In genomic region chr19:47312366-47313006, GRCh38 we compare ENCODE assay signal across 14 cellular contexts. TPM values are rescaled to one million over a fixed set of nuclear protein-coding genes. Genes with fewer than 3 reads are reported as not detected.
DNase-seq lines count a peak whose midpoint lies in the region; ATAC-seq and TF ChIP-seq lines count a peak whose summit lies in the region.
"Had no signal": no experiment of that assay in that cellular context is flagged by ENCODE, and none has a peak within 500 bp of the region (broad histone marks: within the 10 kb centered on the region; RNA-seq: fewer than 3 reads in every experiment).

No MANE protein-coding gene starts in this region.

- CTCF ChIA-PET in HEK293 (lab: Yijun Ruan, JAX): interaction anchor here (1.3 kb wide), 1 partner anchor 37 kb away, joined by 6 read pairs; the partner anchor contains the start of gene DHX34

- no peak for DNase-seq in coronary artery (ENCODE audit: low spot score)
- no peak for DNase-seq in DMS79 treated with DMSO at 0.1 percent for 48 hours (lab: John Stamatoyannopoulos, UW)
- no peak for DNase-seq in islet precursor cell
- DNase-seq: ACHN; Caco-2; CD4-positive, CD25-positive, alpha-beta regulatory T cell; NCI-H1694 treated with DMSO at 0.1 percent for 48 hours; NCI-H226 had no signal

- no peak for ATAC-seq in esophagus mucosa

- H3K27me3 ChIP-seq in neutrophil: no peaks in the 10 kb centered on the region
- H3K27me3 ChIP-seq: Peyer's patch had no signal

- TF ChIP-seq CTCF in HEK293 (tag by site-specific recombination; IDR thresholded peaks at IDR 0.05) (no peak), coronary artery (IDR thresholded peaks at IDR 0.05) (no peak), neutrophil (IDR thresholded peaks at IDR 0.05) (no peak)

- H3K4me1 ChIP-seq in HEK293 (ENCODE audit: control insufficient read depth, insufficient read depth, low read length) (0 out of 2 replicates have a peak, but pooled peaks cover 3% of the 10 kb centered on the region), neutrophil (ENCODE audit: control insufficient read depth in 1 of 2, insufficient read depth in 1 of 2, low read depth in 1 of 2, low read length in 1 of 2) (peaks cover 78 to 86% of the 10 kb centered on the region in 2 experiments)
- H3K4me1 ChIP-seq: Peyer's patch had no signal

- H3K27ac ChIP-seq in HEK293 (ENCODE audit: extremely low read depth, low read depth, low read length) (no peak overlapping the region), coronary artery (peak overlapping the region in 1 of 2 donors; percentile 68), neutrophil (peak overlapping the region; percentile 100)
- H3K27ac ChIP-seq: Peyer's patch had no signal

- no peaks in the 10 kb centered on the region for H3K36me3 ChIP-seq in HEK293 (ENCODE audit: control insufficient read depth in 2 of 2, insufficient read depth in 1 of 2, low read length in 2 of 2)
- peaks cover 65% of the 10 kb centered on the region for H3K36me3 ChIP-seq in neutrophil
- H3K36me3 ChIP-seq: Peyer's patch had no signal

- POLR2A ChIA-PET in HEK293 (lab: Yijun Ruan, JAX): no interaction called here

- no peak overlapping the region for H3K4me3 ChIP-seq in HEK293 (ENCODE audit: low read depth, low read length)
- peak overlapping the region; percentile 43 for H3K4me3 ChIP-seq in coronary artery
- H3K4me3 ChIP-seq in neutrophil (ENCODE audit: low read depth in 1 of 2, low read length in 1 of 2): peak overlapping the region; percentile 84 to 96
- H3K4me3 ChIP-seq: Peyer's patch had no signal

- H3K9me3 ChIP-seq in HEK293 (ENCODE audit: control insufficient read depth, insufficient read depth, low read depth, low read length): no peaks in the 10 kb centered on the region
- no peaks in the 10 kb centered on the region for H3K9me3 ChIP-seq in neutrophil
- H3K9me3 ChIP-seq: Peyer's patch, SK-N-SH had no signal

TF ChIP-seq in HEK293, 187 proteins besides CTCF, POLR2A, EP300 and RAD21:
- no peak for TF ChIP-seq ZNF335 (tag by site-specific recombination; conservative IDR thresholded peaks at IDR 0.05)
- no peak for TF ChIP-seq ZSCAN23 (tag by site-specific recombination; IDR thresholded peaks at IDR 0.05)
- TF ChIP-seq ZNF121 (tag by site-specific recombination; IDR thresholded peaks at IDR 0.05): 0 out of 2 replicates have a peak, but pooled peaks have one; percentile 12
- TF ChIP-seq ZNF792 (tag by site-specific recombination; IDR thresholded peaks at IDR 0.05): peak; percentile 91

RNA-seq across cellular contexts. Expression of gene C5AR1, which starts 2.8 kb away (rescaled TPM):
- 1.1 TPM for total RNA-seq in esophagus mucosa
- total RNA-seq: LHCN-M2 had no signal

RNA-seq across cellular contexts. Expression of gene C5AR2, which starts 19.5 kb away (rescaled TPM):
- total RNA-seq in esophagus mucosa: 1.7 TPM
- total RNA-seq: Caco-2, LHCN-M2 had no signal

RNA-seq across cellular contexts. Expression of gene DHX34, which starts 36.6 kb away (rescaled TPM):
- 7.9 TPM for total RNA-seq in esophagus mucosa

RNA-seq across cellular contexts. Expression of gene INAFM1, which starts 37.8 kb away (rescaled TPM):
- total RNA-seq in esophagus mucosa: 7.3 TPM

RNA-seq across cellular contexts. Expression of gene CCDC9, which starts 56.2 kb away (rescaled TPM):
- total RNA-seq in esophagus mucosa: 14.6 TPM
